In genomic region chr5:157266286-157267007, GRCh38 we compare ENCODE assay signal across 1 cellular context.
TF ChIP-seq lines count a peak whose summit lies in the region.

No MANE protein-coding gene starts in this region.

TF ChIP-seq in IMR-90, 13 proteins besides CTCF, POLR2A, EP300 and RAD21 (continued from another document):
- TF ChIP-seq, protein P1, sequence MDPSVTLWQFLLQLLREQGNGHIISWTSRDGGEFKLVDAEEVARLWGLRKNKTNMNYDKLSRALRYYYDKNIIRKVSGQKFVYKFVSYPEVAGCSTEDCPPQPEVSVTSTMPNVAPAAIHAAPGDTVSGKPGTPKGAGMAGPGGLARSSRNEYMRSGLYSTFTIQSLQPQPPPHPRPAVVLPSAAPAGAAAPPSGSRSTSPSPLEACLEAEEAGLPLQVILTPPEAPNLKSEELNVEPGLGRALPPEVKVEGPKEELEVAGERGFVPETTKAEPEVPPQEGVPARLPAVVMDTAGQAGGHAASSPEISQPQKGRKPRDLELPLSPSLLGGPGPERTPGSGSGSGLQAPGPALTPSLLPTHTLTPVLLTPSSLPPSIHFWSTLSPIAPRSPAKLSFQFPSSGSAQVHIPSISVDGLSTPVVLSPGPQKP (IDR thresholded peaks at IDR 0.05; ENCODE audit: borderline replicate concordance, low read depth, low read length): no peak
- TF ChIP-seq MAZ (IDR thresholded peaks at IDR 0.05; ENCODE audit: borderline replicate concordance, low read depth, low read length) (no peak), BHLHE40 (IDR thresholded peaks at IDR 0.05; ENCODE audit: low read depth, low read length) (no peak), CEBPB (IDR thresholded peaks at IDR 0.05; ENCODE audit: low read depth, low read length) (no peak), MAFK (IDR thresholded peaks at IDR 0.05; ENCODE audit: low read depth, low read length) (no peak), FOS (IDR thresholded peaks at IDR 0.05; ENCODE audit: low read depth, low read length) (no peak), MXI1 (IDR thresholded peaks at IDR 0.05; ENCODE audit: borderline replicate concordance, low read depth, low read length) (no peak), RCOR1 (IDR thresholded peaks at IDR 0.05; ENCODE audit: insufficient replicate concordance, low read length) (no peak), RFX5 (IDR thresholded peaks at IDR 0.05; ENCODE audit: low read depth, low read length) (no peak), CHD1 (IDR thresholded peaks at IDR 0.05; ENCODE audit: low read depth, low read length) (no peak)
- TF ChIP-seq, protein P2, sequence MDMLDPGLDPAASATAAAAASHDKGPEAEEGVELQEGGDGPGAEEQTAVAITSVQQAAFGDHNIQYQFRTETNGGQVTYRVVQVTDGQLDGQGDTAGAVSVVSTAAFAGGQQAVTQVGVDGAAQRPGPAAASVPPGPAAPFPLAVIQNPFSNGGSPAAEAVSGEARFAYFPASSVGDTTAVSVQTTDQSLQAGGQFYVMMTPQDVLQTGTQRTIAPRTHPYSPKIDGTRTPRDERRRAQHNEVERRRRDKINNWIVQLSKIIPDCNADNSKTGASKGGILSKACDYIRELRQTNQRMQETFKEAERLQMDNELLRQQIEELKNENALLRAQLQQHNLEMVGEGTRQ (IDR thresholded peaks at IDR 0.05; ENCODE audit: low read depth, low read length): no peak
